8 cellular contexts compared by ENCODE assay signal in genomic region chr2:156589381-156590079, GRCh38.
DNase-seq lines count a peak whose midpoint lies in the region; ATAC-seq and TF ChIP-seq lines count a peak whose summit lies in the region.

No MANE protein-coding gene starts in this region.

- no peaks in the 10 kb centered on the region for H3K36me3 Mint-ChIP-seq in stimulated activated memory B cell treated with anti-CD40 and anti-IgM and Interleukin-4, amounts not matched to agents 10 μg/mL and 1 μg/mL and 100 μg/mL, for 72 hours

- peak; percentile 68 for TF ChIP-seq CTCF in AG04450 (IDR thresholded peaks at IDR 0.05; ENCODE audit: low read depth, low read length)
- TF ChIP-seq CTCF in GM06990 (IDR thresholded peaks at IDR 0.05; ENCODE audit: insufficient read depth, low read length, poor library complexity, severe bottlenecking) = peak; percentile 53
- no peak for TF ChIP-seq CTCF in HEK293 (tag by site-specific recombination; IDR thresholded peaks at IDR 0.05)
- TF ChIP-seq CTCF in WERI-Rb-1 (IDR thresholded peaks at IDR 0.05; ENCODE audit: low read depth, low read length) = 0 out of 2 replicates have a peak, but pooled peaks have one; percentile 3
- peak; percentile 55 for TF ChIP-seq CTCF in fibroblast of villous mesenchyme (IDR thresholded peaks at IDR 0.05; ENCODE audit: insufficient read depth, low read depth, low read length)
- TF ChIP-seq CTCF in psoas muscle (IDR thresholded peaks at IDR 0.05) = peak; percentile 41

- no peak overlapping the region for H3K27ac Mint-ChIP-seq in stimulated activated memory B cell treated with anti-CD40 and anti-IgM and Interleukin-4, amounts not matched to agents 10 μg/mL and 1 μg/mL and 100 μg/mL, for 72 hours

- peak in 2 of 4 donors; percentile 67 to 72 for ATAC-seq in psoas muscle
- ATAC-seq in stimulated activated memory B cell treated with anti-CD40 and anti-IgM and Interleukin-4, amounts not matched to agents 10 μg/mL and 1 μg/mL and 100 μg/mL, for 72 hours = no peak

- H3K9me3 ChIP-seq in AG04450 (ENCODE audit: control insufficient read depth, insufficient read depth, low read length) (no peaks in the 10 kb centered on the region), HEK293 (ENCODE audit: control insufficient read depth, insufficient read depth, low read depth, low read length) (no peaks in the 10 kb centered on the region), WERI-Rb-1 (ENCODE audit: severe bottlenecking) (no peaks in the 10 kb centered on the region), psoas muscle (no peaks in the 10 kb centered on the region)

- no peaks in the 10 kb centered on the region for H3K27me3 Mint-ChIP-seq in stimulated activated memory B cell treated with anti-CD40 and anti-IgM and Interleukin-4, amounts not matched to agents 10 μg/mL and 1 μg/mL and 100 μg/mL, for 72 hours

- H3K4me3 ChIP-seq in AG04450 (ENCODE audit: low read depth, low read length) (no peak overlapping the region), GM06990 (replicated peaks; ENCODE audit: low read depth, low read length) (no peak overlapping the region), HEK293 (ENCODE audit: low read depth, low read length) (no peak overlapping the region), WERI-Rb-1 (ENCODE audit: low read depth, low read length) (no peak overlapping the region), fibroblast of villous mesenchyme (ENCODE audit: low read depth, low read length) (no peak overlapping the region), psoas muscle (no peak overlapping the region)

- H3K36me3 ChIP-seq in GM06990 (ENCODE audit: control insufficient read depth, insufficient read depth, low read length) (no peaks in the 10 kb centered on the region), HEK293 (ENCODE audit: control insufficient read depth in 2 of 2, insufficient read depth in 1 of 2, low read length in 2 of 2) (no peaks in the 10 kb centered on the region), WERI-Rb-1 (no peaks in the 10 kb centered on the region; the same call in 1 of the 2 replicates), psoas muscle (ENCODE audit: insufficient read depth in 1 of 2, low read depth in 1 of 2) (peaks cover 0 to 2% of the 10 kb centered on the region in 2 donors)

- WGBS in psoas muscle, 3 donors = 24 to 35% (median 28%) methylated on average over 10 of the region's 10 CpGs

- no peak overlapping the region for H3K27ac ChIP-seq in AG04450 (ENCODE audit: low read depth, low read length)
- no peak overlapping the region for H3K27ac ChIP-seq in HEK293 (ENCODE audit: extremely low read depth, low read depth, low read length)
- no peak overlapping the region for H3K27ac ChIP-seq in WERI-Rb-1
- no peak overlapping the region for H3K27ac ChIP-seq in psoas muscle

- DNase-seq in AG04450 (ENCODE audit: low read depth, low spot score) = peak; percentile 11
- peak; percentile 19 for DNase-seq in GM06990 (ENCODE audit: extremely low read depth, insufficient read length)
- peak; percentile 42 for DNase-seq in NCI-H1694 (lab: John Stamatoyannopoulos, UW)
- DNase-seq in WERI-Rb-1 = peak; percentile 22
- peak; percentile 58 for DNase-seq in fibroblast of villous mesenchyme (ENCODE audit: low read depth)
- DNase-seq in psoas muscle = no peak

- no peak overlapping the region for H3K4me3 Mint-ChIP-seq in stimulated activated memory B cell treated with anti-CD40 and anti-IgM and Interleukin-4, amounts not matched to agents 10 μg/mL and 1 μg/mL and 100 μg/mL, for 72 hours

- H3K4me1 Mint-ChIP-seq in stimulated activated memory B cell treated with anti-CD40 and anti-IgM and Interleukin-4, amounts not matched to agents 10 μg/mL and 1 μg/mL and 100 μg/mL, for 72 hours = no peaks in the 10 kb centered on the region

- CTCF ChIA-PET in AG04450 (lab: Charles Lee) (interaction anchor here (0.6 to 11.3 kb wide), 26 partner anchors 9 to 1221 kb away, joined by 3 to 159 read pairs (median 4); partner anchors contain the start of gene NR4A2), HEK293 (lab: Yijun Ruan, JAX) (interaction anchor here (0.7 to 3.1 kb wide), 13 partner anchors 15 to 1212 kb away, joined by 3 to 28 read pairs (median 3); no protein-coding TSS in a partner anchor)

- H3K4me1 ChIP-seq in HEK293 (ENCODE audit: control insufficient read depth, insufficient read depth, low read length) (peaks cover 10% of the 10 kb centered on the region), psoas muscle (no peaks in the 10 kb centered on the region)

- no peaks in the 10 kb centered on the region for H3K9me3 Mint-ChIP-seq in stimulated activated memory B cell treated with anti-CD40 and anti-IgM and Interleukin-4, amounts not matched to agents 10 μg/mL and 1 μg/mL and 100 μg/mL, for 72 hours

- POLR2A ChIA-PET in AG04450 (lab: Yijun Ruan, JAX) = interaction anchor here (1.7 kb wide), 1 partner anchor 255 kb away, joined by 5 read pairs; no protein-coding TSS in a partner anchor
- POLR2A ChIA-PET in HEK293 (lab: Yijun Ruan, JAX) = interaction anchor here (0.6 kb wide), 1 partner anchor 191 kb away, joined by 5 read pairs; no protein-coding TSS in a partner anchor

- intact Hi-C loops in psoas muscle (cut with DNase I) = loop anchor here (5.0 to 10.0 kb wide), 2 partner anchors 255 to 303 kb away; partner anchors contain the start of gene NR4A2 (in 1 of the 2)

- H3K27me3 ChIP-seq in AG04450 (ENCODE audit: control insufficient read depth, insufficient read depth, low read length) (no peaks in the 10 kb centered on the region), GM06990 (replicated peaks; ENCODE audit: control insufficient read depth, insufficient read depth, low read length) (no peaks in the 10 kb centered on the region), WERI-Rb-1 (ENCODE audit: insufficient read depth, low read depth, severe bottlenecking) (no peaks in the 10 kb centered on the region), psoas muscle (ENCODE audit: insufficient read depth in 3 of 3, low read length in 2 of 3) (no peaks in the 10 kb centered on the region)

TF ChIP-seq in HEK293, 187 proteins besides CTCF, POLR2A, EP300 and RAD21:
- 0 out of 2 replicates have a peak, but pooled peaks have one; percentile 26 for TF ChIP-seq PRDM1 (tag by site-specific recombination; IDR thresholded peaks at IDR 0.05)
- peak; percentile 68 for TF ChIP-seq ZNF654 (tag by site-specific recombination; IDR thresholded peaks at IDR 0.05; ENCODE audit: low read depth)
- 0 out of 2 replicates have a peak, but pooled peaks have one; percentile 28 for TF ChIP-seq SCRT2 (tag by site-specific recombination; IDR thresholded peaks at IDR 0.05)
- TF ChIP-seq ZNF626 (tag by site-specific recombination; IDR thresholded peaks at IDR 0.05) = no peak
- no peak for TF ChIP-seq ZNF792 (tag by site-specific recombination; IDR thresholded peaks at IDR 0.05)

Comparison
In these comparisons a context has a peak if more than half of its experiments do, and no peak if none do; other contexts are left out.
1. DNase-seq: peak in AG04450 (single experiment), GM06990 (single experiment), NCI-H1694 (single experiment), WERI-Rb-1 (single experiment) and fibroblast of villous mesenchyme (single experiment); none in psoas muscle (0 of 2).